In genomic region chr17:45992904-45993303, GRCh38 we compare ENCODE assay signal across 29 cellular contexts. TPM values are rescaled to one million over a fixed set of nuclear protein-coding genes. Genes with fewer than 3 reads are reported as not detected.
"Had no signal": no experiment of that assay in that cellular context is flagged by ENCODE, and none has a peak within 500 bp of the region (broad histone marks: within the 10 kb centered on the region; RNA-seq: fewer than 3 reads in every experiment).

No MANE protein-coding gene starts in this region.

- H3K27ac Mint-ChIP-seq: activated CD4-positive, alpha-beta T cell treated with anti-CD3 and anti-CD28 coated beads, Interleukin-2, amount 10 ng/mL, durations not matched to agents 7 days and 5 days; activated CD8-positive, alpha-beta memory T cell treated with anti-CD3 and anti-CD28 coated beads, Interleukin-2, amount 10 ng/mL, durations not matched to agents 7 days and 5 days; activated CD8-positive, alpha-beta T cell treated with anti-CD3 and anti-CD28 coated beads for 36 hours; activated naive CD4-positive, alpha-beta T cell treated with anti-CD3 and anti-CD28 coated beads, Interleukin-2, amount 10 ng/mL, durations not matched to agents 7 days and 5 days; mesothelial cell of epicardium; natural killer cell; stimulated activated memory B cell treated with anti-CD40 and anti-IgM and Interleukin-4, amounts not matched to agents 10 μg/mL and 1 μg/mL and 100 μg/mL, for 72 hours; type B pancreatic cell had no signal

- H3K27me3 ChIP-seq: cardiac muscle cell, heart left ventricle, left lung, neutrophil, pancreas, right lobe of liver, stomach, testis had no signal

- H3K9me3 Mint-ChIP-seq: activated CD4-positive, alpha-beta T cell treated with anti-CD3 and anti-CD28 coated beads, Interleukin-2, amount 10 ng/mL, durations not matched to agents 7 days and 5 days; activated CD8-positive, alpha-beta T cell treated with anti-CD3 and anti-CD28 coated beads for 36 hours; activated naive CD4-positive, alpha-beta T cell treated with anti-CD3 and anti-CD28 coated beads, Interleukin-2, amount 10 ng/mL, durations not matched to agents 7 days and 5 days; mesothelial cell of epicardium; natural killer cell; stimulated activated memory B cell treated with anti-CD40 and anti-IgM and Interleukin-4, amounts not matched to agents 10 μg/mL and 1 μg/mL and 100 μg/mL, for 72 hours; type B pancreatic cell had no signal

- H3K27ac ChIP-seq: cardiac muscle cell, heart left ventricle, left lung, neutrophil, pancreas, right lobe of liver, stomach, testis, VCaP had no signal

- H3K36me3 Mint-ChIP-seq: activated CD8-positive, alpha-beta memory T cell treated with anti-CD3 and anti-CD28 coated beads, Interleukin-2, amount 10 ng/mL, durations not matched to agents 7 days and 5 days; activated naive CD4-positive, alpha-beta T cell treated with anti-CD3 and anti-CD28 coated beads, Interleukin-2, amount 10 ng/mL, durations not matched to agents 7 days and 5 days; mesothelial cell of epicardium; natural killer cell; stimulated activated memory B cell treated with anti-CD40 and anti-IgM and Interleukin-4, amounts not matched to agents 10 μg/mL and 1 μg/mL and 100 μg/mL, for 72 hours; type B pancreatic cell had no signal

- H3K27me3 Mint-ChIP-seq: activated CD4-positive, alpha-beta T cell treated with anti-CD3 and anti-CD28 coated beads, Interleukin-2, amount 10 ng/mL, durations not matched to agents 7 days and 5 days; activated CD8-positive, alpha-beta T cell treated with anti-CD3 and anti-CD28 coated beads for 36 hours; stimulated activated memory B cell treated with anti-CD40 and anti-IgM and Interleukin-4, amounts not matched to agents 10 μg/mL and 1 μg/mL and 100 μg/mL, for 72 hours; type B pancreatic cell had no signal

- H3K4me3 ChIP-seq: cardiac muscle cell, heart left ventricle, left lung, pancreas, right lobe of liver, stomach, testis had no signal

- H3K36me3 ChIP-seq: cardiac muscle cell, heart left ventricle, left lung, neutrophil, pancreas, right lobe of liver, stomach had no signal

- H3K4me3 Mint-ChIP-seq: activated CD4-positive, alpha-beta T cell treated with anti-CD3 and anti-CD28 coated beads, Interleukin-2, amount 10 ng/mL, durations not matched to agents 7 days and 5 days; activated CD8-positive, alpha-beta memory T cell treated with anti-CD3 and anti-CD28 coated beads, Interleukin-2, amount 10 ng/mL, durations not matched to agents 7 days and 5 days; activated CD8-positive, alpha-beta T cell treated with anti-CD3 and anti-CD28 coated beads for 36 hours; activated naive CD4-positive, alpha-beta T cell treated with anti-CD3 and anti-CD28 coated beads, Interleukin-2, amount 10 ng/mL, durations not matched to agents 7 days and 5 days; mesothelial cell of epicardium; natural killer cell; stimulated activated memory B cell treated with anti-CD40 and anti-IgM and Interleukin-4, amounts not matched to agents 10 μg/mL and 1 μg/mL and 100 μg/mL, for 72 hours; type B pancreatic cell had no signal

- H3K4me1 Mint-ChIP-seq: activated CD4-positive, alpha-beta T cell treated with anti-CD3 and anti-CD28 coated beads, Interleukin-2, amount 10 ng/mL, durations not matched to agents 7 days and 5 days; activated CD8-positive, alpha-beta memory T cell treated with anti-CD3 and anti-CD28 coated beads, Interleukin-2, amount 10 ng/mL, durations not matched to agents 7 days and 5 days; activated naive CD4-positive, alpha-beta T cell treated with anti-CD3 and anti-CD28 coated beads, Interleukin-2, amount 10 ng/mL, durations not matched to agents 7 days and 5 days; natural killer cell; stimulated activated memory B cell treated with anti-CD40 and anti-IgM and Interleukin-4, amounts not matched to agents 10 μg/mL and 1 μg/mL and 100 μg/mL, for 72 hours had no signal

- DNase-seq: activated CD4-positive, alpha-beta T cell treated with anti-CD3 and anti-CD28 coated beads, Interleukin-2, amount 10 ng/mL, durations not matched to agents 7 days and 5 days; activated CD4-positive, CD25-positive, alpha-beta regulatory T cell treated with anti-CD3 and anti-CD28 coated beads, Interleukin-2, amount 50 U/mL, for 72 hours; activated CD8-positive, alpha-beta memory T cell treated with anti-CD3 and anti-CD28 coated beads, Interleukin-2, amount 10 ng/mL, durations not matched to agents 7 days and 5 days; activated CD8-positive, alpha-beta T cell treated with anti-CD3 and anti-CD28 coated beads for 36 hours; activated effector memory CD4-positive, alpha-beta T cell treated with anti-CD3 and anti-CD28 coated beads, Interleukin-2, amount 50 U/mL, for 16 hours; activated naive CD4-positive, alpha-beta T cell treated with anti-CD3 and anti-CD28 coated beads, Interleukin-2, amount 10 ng/mL, durations not matched to agents 7 days and 5 days; activated T-cell treated with anti-CD3 and anti-CD28 coated beads for 4 hours; cortex of kidney; heart left ventricle; kidney; left lung; natural killer cell; right lobe of liver; small intestine; stimulated activated CD4-positive, alpha-beta T cell treated with anti-CD3 and anti-CD28 coated beads, Interleukin-15, amount 100 ng/mL, for 24 hours; stomach; T-helper 2 cell; testis had no signal

- ATAC-seq: activated CD8-positive, alpha-beta memory T cell treated with anti-CD3 and anti-CD28 coated beads, Interleukin-2, amount 10 ng/mL, durations not matched to agents 7 days and 5 days; activated CD8-positive, alpha-beta T cell treated with anti-CD3 and anti-CD28 coated beads for 36 hours; heart left ventricle; left lung; natural killer cell; pancreas; stimulated activated memory B cell treated with anti-CD40 and anti-IgM and Interleukin-4, amounts not matched to agents 10 μg/mL and 1 μg/mL and 100 μg/mL, for 72 hours had no signal

- H3K4me1 ChIP-seq: heart left ventricle, left lung, pancreas, right lobe of liver, stomach, testis had no signal

- H3K9me3 ChIP-seq: heart left ventricle, left lung, neutrophil, pancreas, right lobe of liver, stomach, testis had no signal

RNA-seq across cellular contexts. Expression of gene STH, which starts 6.1 kb away (rescaled TPM):
- total RNA-seq: activated CD4-positive, alpha-beta T cell treated with anti-CD3 and anti-CD28 coated beads, Interleukin-2, amount 10 ng/mL, durations not matched to agents 7 days and 5 days; activated CD8-positive, alpha-beta memory T cell treated with anti-CD3 and anti-CD28 coated beads, Interleukin-2, amount 10 ng/mL, durations not matched to agents 7 days and 5 days; activated CD8-positive, alpha-beta T cell treated with anti-CD3 and anti-CD28 coated beads for 36 hours; cardiac muscle cell; epithelial cell of proximal tubule; fibroblast of villous mesenchyme; kidney; left lung; lung microvascular endothelial cell; mesothelial cell of epicardium; natural killer cell; pancreas; pulmonary artery endothelial cell; right lobe of liver; stomach had no signal
- polyA plus RNA-seq: cardiac muscle cell, pancreas, small intestine, stomach had no signal
